ENCODE assay signal across 38 cellular contexts in the genomic region with DNA sequence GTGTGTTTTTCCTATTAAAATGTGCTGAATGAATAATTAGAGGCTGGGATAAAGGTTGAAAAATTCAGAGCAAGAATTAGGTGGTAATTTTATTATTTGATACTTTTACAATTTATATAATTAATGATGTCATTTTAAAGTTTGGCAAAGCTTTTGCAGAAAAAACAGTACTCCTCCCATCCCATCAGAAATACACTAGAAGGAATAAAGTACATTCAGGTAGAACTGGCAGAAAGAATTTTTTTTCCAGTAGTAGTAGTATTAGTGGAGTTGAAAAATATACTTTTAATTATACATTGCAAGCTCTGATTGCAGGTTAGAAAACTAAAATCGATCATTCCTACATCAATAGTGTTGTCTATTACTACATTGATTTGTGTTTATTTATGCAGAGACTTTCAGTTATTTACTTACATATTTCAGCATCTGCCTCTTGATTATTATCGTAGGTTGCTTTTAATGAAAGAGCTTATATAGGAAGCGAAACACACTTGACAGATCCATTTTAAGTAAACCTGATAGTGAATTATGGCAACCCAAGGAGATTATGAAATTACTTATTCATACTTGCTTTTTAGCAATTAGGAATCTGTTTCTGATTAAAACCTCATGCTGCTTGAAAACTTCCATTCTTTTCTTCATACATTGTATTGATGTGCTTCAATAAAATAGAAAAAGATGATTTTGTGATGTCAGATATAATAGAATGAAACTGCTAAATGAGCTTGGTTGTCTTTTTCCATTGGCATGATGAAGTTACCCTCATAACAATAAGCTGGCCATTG. TPM values are rescaled to one million over a fixed set of nuclear protein-coding genes. Genes with fewer than 3 reads are reported as not detected.
"Had no signal": no experiment of that assay in that cellular context is flagged by ENCODE, and none has a peak within 500 bp of the region (broad histone marks: within the 10 kb centered on the region; RNA-seq: fewer than 3 reads in every experiment).

No MANE protein-coding gene starts in this region.

- FAIRE-seq: islet of Langerhans, small intestine had no signal

- DNase-seq: activated CD4-positive, alpha-beta T cell treated with anti-CD3 and anti-CD28 coated beads for 48 hours; activated CD4-positive, alpha-beta T cell treated with anti-CD3 and anti-CD28 coated beads, Interleukin-2, amount 50 U/mL, for 48 hours; activated CD8-positive, alpha-beta memory T cell treated with anti-CD3 and anti-CD28 coated beads for 24 hours; activated effector memory CD4-positive, alpha-beta T cell treated with Interleukin-2 at 50 U/mL for 16 hours; activated naive CD4-positive, alpha-beta T cell treated with Interleukin-2 at 50 U/mL for 16 hours; activated naive CD8-positive, alpha-beta T cell treated with anti-CD3 and anti-CD28 coated beads for 36 hours; adrenal gland; central memory CD4-positive, alpha-beta T cell; effector CD4-positive, alpha-beta T cell; foreskin melanocyte; heart right ventricle; left ventricle myocardium superior; mucosa of descending colon; ovary; sigmoid colon; small intestine; stimulated activated CD4-positive, alpha-beta T cell treated with anti-CD3 and anti-CD28 coated beads, Interleukin-1b, Interleukin-23, amount 100 ng/mL, for 48 hours; stimulated activated CD4-positive, alpha-beta T cell treated with anti-CD3 and anti-CD28 coated beads, Interleukin-4, amount 100 ng/mL, for 4 hours; stimulated activated CD8-positive, alpha-beta memory T cell treated with anti-CD3 and anti-CD28 coated beads, Interleukin-4, amount 100 ng/mL, for 48 hours; stimulated activated naive CD8-positive, alpha-beta T cell treated with anti-CD3 and anti-CD28 coated beads, Interleukin-15, amount 100 ng/mL, for 72 hours; T-helper 17 cell; T1000; WERI-Rb-1 had no signal

- H3K27me3 ChIP-seq: ascending aorta had no signal

- H3K27ac ChIP-seq: adrenal gland, ascending aorta, esophagus muscularis mucosa, heart right ventricle, neutrophil, ovary, sigmoid colon, suprapubic skin, tibial nerve, WERI-Rb-1 had no signal

- H3K4me1 ChIP-seq: adrenal gland, ascending aorta, heart right ventricle had no signal

- H3K4me3 ChIP-seq: adrenal gland, ascending aorta, esophagus muscularis mucosa, heart right ventricle, mucosa of descending colon, ovary, sigmoid colon, suprapubic skin, tibial nerve had no signal

- ATAC-seq: activated CD4-positive, CD25-positive, alpha-beta regulatory T cell treated with anti-CD3 and anti-CD28 coated beads, Interleukin-2, amount 50 U/mL, for 24 hours; heart right ventricle; left ventricle myocardium superior; mucosa of descending colon; natural killer cell treated with Interleukin-12 subunit alpha and Interleukin-12 subunit beta and Interleukin-15 and Interleukin-18, amount 100 ng/mL, for 72 hours; stimulated activated memory B cell treated with anti-CD40 and anti-IgM and Interleukin-4, amounts not matched to agents 10 μg/mL and 1 μg/mL and 100 μg/mL, for 72 hours; stimulated activated naive CD8-positive, alpha-beta T cell treated with anti-CD3 and anti-CD28 coated beads, Interleukin-15, amount 100 ng/mL, for 72 hours; T-helper 17 cell had no signal

- H3K9me3 ChIP-seq: adrenal gland, ascending aorta, esophagus muscularis mucosa, heart right ventricle, mucosa of descending colon, neutrophil, suprapubic skin, tibial nerve had no signal

- H3K36me3 ChIP-seq: adrenal gland, ascending aorta, esophagus muscularis mucosa, heart right ventricle, neutrophil, ovary, sigmoid colon, suprapubic skin, tibial nerve, WERI-Rb-1 had no signal

RNA-seq across cellular contexts. Expression of gene FOXG1, which starts 10.1 kb away (rescaled TPM):
- total RNA-seq: activated naive CD8-positive, alpha-beta T cell treated with anti-CD3 and anti-CD28 coated beads for 36 hours; ascending aorta; glomerular endothelial cell; heart right ventricle; left ventricle myocardium superior; lung microvascular endothelial cell; mesenteric fat pad; mucosa of descending colon; myocyte; natural killer cell treated with Interleukin-12 subunit alpha and Interleukin-12 subunit beta and Interleukin-15 and Interleukin-18, amount 100 ng/mL, for 72 hours; renal cortical epithelial cell; sigmoid colon; suprapubic skin; T-helper 17 cell; tibial nerve; ureter had no signal
- polyA plus RNA-seq: heart right ventricle had no signal
